ENCODE assay signal across 21 cellular contexts in the genomic region with DNA sequence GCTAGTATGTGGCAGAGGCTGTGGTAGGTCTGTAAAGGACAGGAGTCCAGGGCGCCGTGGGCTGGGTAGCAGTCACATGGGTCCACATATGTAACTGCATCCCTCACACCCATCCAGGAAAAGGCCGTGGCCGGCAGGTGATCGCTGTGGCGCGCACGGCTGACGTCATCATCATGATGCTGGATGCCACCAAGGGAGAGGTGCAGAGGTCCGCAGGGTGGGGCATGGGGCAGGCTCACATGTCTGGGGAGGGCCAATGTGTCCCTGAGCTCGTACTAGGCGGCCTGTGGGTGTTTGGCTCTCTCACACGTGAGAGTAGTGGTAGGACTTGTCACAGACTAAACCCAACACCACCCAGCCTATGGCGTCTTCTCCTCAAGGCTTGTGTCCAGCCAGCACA.
"Had no signal": no experiment of that assay in that cellular context is flagged by ENCODE, and none has a peak within 500 bp of the region (broad histone marks: within the 10 kb centered on the region; RNA-seq: fewer than 3 reads in every experiment).

No MANE protein-coding gene starts in this region.

- H3K9ac ChIP-seq: SK-N-SH had no signal

- H3K36me3 ChIP-seq: MG63 had no signal

- H3K9me3 ChIP-seq: MG63, SK-N-SH had no signal

- ATAC-seq: Panc1, PC-3 had no signal

- DNase-seq: IMR-90, Karpas-422, KG1, MG63, NCI-H1092, NCI-H1105 treated with DMSO at 0.1 percent for 48 hours, NCI-H1417 treated with DMSO at 0.1 percent for 48 hours, NCI-H146, NCI-H1694 treated with DMSO at 0.1 percent for 48 hours, NCI-H1930, NCI-H2081, NCI-H2107, NCI-H2227 treated with DMSO at 0.1 percent for 48 hours, NCI-H524, NCI-H69, NCI-H774, PC-3, SHP77, SW 1271 had no signal

- H3K27me3 ChIP-seq: MG63 had no signal

- H3K4me2 ChIP-seq: SK-N-SH had no signal

- H3K9me2 ChIP-seq: SK-N-SH had no signal

- H3K4me3 ChIP-seq: MG63 had no signal
